ENCODE assay signal across 16 cellular contexts in the genomic region with DNA sequence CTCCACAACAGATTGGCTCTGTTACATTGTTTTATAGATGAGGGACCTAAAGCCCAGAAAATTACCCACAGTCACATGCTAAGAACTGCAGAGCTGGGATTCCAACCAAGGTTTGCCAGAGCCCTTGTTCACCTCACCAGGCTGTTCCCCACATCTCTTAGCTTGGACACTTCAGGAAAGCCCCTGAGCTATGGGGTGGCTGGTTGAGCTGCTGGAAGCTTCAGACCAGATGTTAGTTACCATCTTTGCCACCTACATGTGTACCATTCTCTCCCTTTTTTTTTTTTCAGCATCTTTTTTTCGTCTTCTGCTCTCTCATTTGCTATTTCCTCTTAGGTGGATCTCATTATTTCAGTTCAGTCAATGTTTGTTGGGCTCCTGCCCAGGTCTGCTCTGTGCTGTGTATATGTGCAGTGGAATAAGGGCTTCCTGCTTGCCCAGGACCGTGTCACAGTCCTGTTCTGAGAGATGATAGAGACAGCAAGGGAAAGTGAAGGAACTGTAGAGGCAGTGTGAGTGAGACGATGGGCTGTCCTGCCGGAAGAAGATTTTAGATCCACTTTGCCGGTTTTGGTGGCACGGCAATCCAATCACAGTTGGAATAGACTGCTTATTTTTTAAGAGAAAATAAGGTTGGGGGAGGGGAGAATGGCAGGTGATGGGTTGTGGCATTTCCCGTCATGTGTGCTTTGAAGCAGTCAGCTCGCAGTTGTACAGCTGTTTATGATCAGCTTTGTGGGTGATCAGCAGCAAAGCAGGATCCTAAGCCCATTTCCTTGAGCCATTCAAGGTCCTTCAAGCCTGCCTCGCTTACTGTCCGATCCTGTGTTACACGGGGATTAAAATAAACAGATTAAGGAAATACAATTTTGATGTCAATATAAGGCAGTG.
DNase-seq lines count a peak whose midpoint lies in the region; ATAC-seq and TF ChIP-seq lines count a peak whose summit lies in the region.
"Had no signal": no experiment of that assay in that cellular context is flagged by ENCODE, and none has a peak within 500 bp of the region (broad histone marks: within the 10 kb centered on the region; RNA-seq: fewer than 3 reads in every experiment).

No MANE protein-coding gene starts in this region.

- H3K4me3 ChIP-seq in A673 (ENCODE audit: low read depth, low read length, poor library complexity, severe bottlenecking) = no peak overlapping the region
- H3K4me3 ChIP-seq: gastroesophageal sphincter, ovary had no signal

- no peaks in the 10 kb centered on the region for H3K27me3 ChIP-seq in A673 (replicated peaks; ENCODE audit: insufficient read depth, low read depth, low read length, poor library complexity)
- H3K27me3 ChIP-seq: gastroesophageal sphincter, ovary had no signal

- peak overlapping the region; percentile 80 for H3K27ac Mint-ChIP-seq in T-helper 1 cell treated with Interleukin-12 subunit alpha and Interleukin-12 subunit beta and Interleukin-4 antibody, amounts not matched to agents 30 μg/mL and 1 μg/mL, for 36 hours
- H3K27ac Mint-ChIP-seq in activated naive CD8-positive, alpha-beta T cell treated with anti-CD3 and anti-CD28 coated beads, Interleukin-2, amount 10 ng/mL, durations not matched to agents 7 days and 5 days = peak overlapping the region; percentile 39
- H3K27ac Mint-ChIP-seq: B cell had no signal

- no peaks in the 10 kb centered on the region for H3K27me3 Mint-ChIP-seq in T-helper 1 cell treated with Interleukin-12 subunit alpha and Interleukin-12 subunit beta and Interleukin-4 antibody, amounts not matched to agents 30 μg/mL and 1 μg/mL, for 36 hours (ENCODE audit: low read depth)
- no peaks in the 10 kb centered on the region for H3K27me3 Mint-ChIP-seq in activated naive CD8-positive, alpha-beta T cell treated with anti-CD3 and anti-CD28 coated beads, Interleukin-2, amount 10 ng/mL, durations not matched to agents 7 days and 5 days
- H3K27me3 Mint-ChIP-seq: B cell had no signal

- peak overlapping the region; percentile 37 for H3K4me3 Mint-ChIP-seq in T-helper 1 cell treated with Interleukin-12 subunit alpha and Interleukin-12 subunit beta and Interleukin-4 antibody, amounts not matched to agents 30 μg/mL and 1 μg/mL, for 36 hours
- H3K4me3 Mint-ChIP-seq in activated naive CD8-positive, alpha-beta T cell treated with anti-CD3 and anti-CD28 coated beads, Interleukin-2, amount 10 ng/mL, durations not matched to agents 7 days and 5 days = peak overlapping the region; percentile 40
- H3K4me3 Mint-ChIP-seq: B cell had no signal

- peak; percentile 72 for ATAC-seq in activated naive CD8-positive, alpha-beta T cell treated with anti-CD3 and anti-CD28 coated beads, Interleukin-2, amount 10 ng/mL, durations not matched to agents 7 days and 5 days (ENCODE audit: low read depth)
- no peak for ATAC-seq in GM21423 (IDR thresholded peaks at IDR 0.05; ENCODE audit: unreplicated experiment)
- ATAC-seq: gastroesophageal sphincter, left ventricle myocardium superior had no signal

- H3K36me3 ChIP-seq in A673 (ENCODE audit: insufficient read depth, low read length, poor library complexity, severe bottlenecking) = no peaks in the 10 kb centered on the region
- H3K36me3 ChIP-seq: gastroesophageal sphincter, ovary had no signal

- H3K9me3 ChIP-seq in A673 (ENCODE audit: low read depth, low read length, poor library complexity, severe bottlenecking) = no peaks in the 10 kb centered on the region
- H3K9me3 ChIP-seq: ovary had no signal

- H3K36me3 Mint-ChIP-seq in T-helper 1 cell treated with Interleukin-12 subunit alpha and Interleukin-12 subunit beta and Interleukin-4 antibody, amounts not matched to agents 30 μg/mL and 1 μg/mL, for 36 hours (ENCODE audit: low read depth) = peaks cover 1% of the 10 kb centered on the region
- H3K36me3 Mint-ChIP-seq in activated naive CD8-positive, alpha-beta T cell treated with anti-CD3 and anti-CD28 coated beads, Interleukin-2, amount 10 ng/mL, durations not matched to agents 7 days and 5 days = no peaks in the 10 kb centered on the region

- POLR2A ChIA-PET in activated naive CD8-positive, alpha-beta T cell treated with anti-CD3 and anti-CD28 coated beads, Interleukin-2, amount 10 ng/mL, durations not matched to agents 7 days and 5 days (lab: Charles Lee) = interaction anchor here (0.7 kb wide), 1 partner anchor 16 kb away, joined by 3 read pairs; no protein-coding TSS in a partner anchor
- POLR2A ChIA-PET in A673 (lab: Charles Lee; ENCODE audit: low non-redundant PET) = no interaction called here

- no TSS peak for BruUV-seq in A673 (replicated peaks; lab: Mats Ljungman, UMichigan)

- CTCF ChIA-PET in A673 (lab: Charles Lee) = no interaction called here

- peaks cover 13% of the 10 kb centered on the region for H3K4me1 ChIP-seq in A673 (ENCODE audit: insufficient read depth, low read length, poor library complexity, severe bottlenecking)
- H3K4me1 ChIP-seq: gastroesophageal sphincter had no signal

- intact Hi-C loops in A673 (cut with micrococcal nuclease; ENCODE audit: unreplicated experiment) = loop anchor here (2.0 kb wide), 1 partner anchor 113 kb away; no protein-coding TSS in a partner anchor

- DNase-seq in stimulated activated CD4-positive, alpha-beta T cell treated with anti-CD3 and anti-CD28 coated beads, Interleukin-1b, Interleukin-23, amount 100 ng/mL, for 48 hours = peak; percentile 7
- no peak for DNase-seq in stimulated activated CD4-positive, alpha-beta T cell treated with anti-CD3 and anti-CD28 coated beads, Interleukin-2, amount 100 ng/mL, for 48 hours
- no peak for DNase-seq in activated naive CD8-positive, alpha-beta T cell treated with anti-CD3 and anti-CD28 coated beads, Interleukin-2, amount 10 ng/mL, durations not matched to agents 7 days and 5 days
- DNase-seq in A673 (ENCODE audit: low spot score) (no peak), NCI-H2107 treated with DMSO at 0.1 percent for 48 hours (lab: John Stamatoyannopoulos, UW; ENCODE audit: unreplicated experiment) (no peak)
- no peak for DNase-seq in activated CD8-positive, alpha-beta memory T cell treated with anti-CD3 and anti-CD28 coated beads for 24 hours
- DNase-seq: left ventricle myocardium superior, NCI-H1436 treated with DMSO at 0.1 percent for 48 hours, NCI-H446 treated with DMSO at 0.1 percent for 48 hours, ovary had no signal

- H3K4me1 Mint-ChIP-seq in T-helper 1 cell treated with Interleukin-12 subunit alpha and Interleukin-12 subunit beta and Interleukin-4 antibody, amounts not matched to agents 30 μg/mL and 1 μg/mL, for 36 hours (ENCODE audit: low read depth) = peaks cover 18% of the 10 kb centered on the region
- H3K4me1 Mint-ChIP-seq in activated naive CD8-positive, alpha-beta T cell treated with anti-CD3 and anti-CD28 coated beads, Interleukin-2, amount 10 ng/mL, durations not matched to agents 7 days and 5 days = peaks cover 8% of the 10 kb centered on the region
- H3K4me1 Mint-ChIP-seq: B cell had no signal

- H3K9me3 Mint-ChIP-seq in T-helper 1 cell treated with Interleukin-12 subunit alpha and Interleukin-12 subunit beta and Interleukin-4 antibody, amounts not matched to agents 30 μg/mL and 1 μg/mL, for 36 hours = peaks cover 7% of the 10 kb centered on the region
- H3K9me3 Mint-ChIP-seq in activated naive CD8-positive, alpha-beta T cell treated with anti-CD3 and anti-CD28 coated beads, Interleukin-2, amount 10 ng/mL, durations not matched to agents 7 days and 5 days = peaks cover 2% of the 10 kb centered on the region

- no peak overlapping the region for H3K27ac ChIP-seq in A673 (ENCODE audit: low read depth, low read length, poor library complexity, severe bottlenecking)
- H3K27ac ChIP-seq: gastroesophageal sphincter, HL-60, KMS-11, ovary had no signal

- no peak for TF ChIP-seq CTCF in A673 (conservative IDR thresholded peaks at IDR 0.05; ENCODE audit: low read depth, low read length)
